In the genomic region with DNA sequence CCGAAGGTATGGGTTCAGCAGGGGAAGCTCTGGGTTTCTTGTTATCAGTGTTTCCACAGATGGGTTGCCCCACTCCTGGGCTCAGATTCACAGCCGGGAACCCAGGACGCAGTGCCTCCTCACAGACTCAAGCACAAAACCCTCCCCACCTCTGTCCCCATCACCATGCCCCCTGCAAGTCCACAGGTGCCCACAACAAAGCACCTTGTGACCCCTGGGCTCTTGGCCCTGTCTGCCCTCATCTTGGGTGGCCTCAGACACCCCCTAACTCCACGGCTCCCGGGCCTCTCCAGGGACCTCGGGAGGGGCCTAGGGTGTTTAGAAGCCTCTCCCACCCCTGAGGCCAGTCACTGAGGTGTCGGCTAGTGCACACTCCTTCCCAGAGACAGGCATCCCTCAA, we compare ENCODE assay signal across 17 cellular contexts.
DNase-seq lines count a peak whose midpoint lies in the region; ATAC-seq and TF ChIP-seq lines count a peak whose summit lies in the region.
"Had no signal": no experiment of that assay in that cellular context is flagged by ENCODE, and none has a peak within 500 bp of the region (broad histone marks: within the 10 kb centered on the region; RNA-seq: fewer than 3 reads in every experiment).

No MANE protein-coding gene starts in this region.

- peaks cover 20% of the 10 kb centered on the region for H3K36me3 Mint-ChIP-seq in endothelial cell (ENCODE audit: low read depth, unreplicated experiment)
- H3K36me3 Mint-ChIP-seq in stimulated activated memory B cell treated with anti-CD40 and anti-IgM and Interleukin-4, amounts not matched to agents 10 μg/mL and 1 μg/mL and 100 μg/mL, for 72 hours: no peaks in the 10 kb centered on the region
- H3K36me3 Mint-ChIP-seq: CD14-positive monocyte; CD4-positive, alpha-beta memory T cell had no signal

- H3K4me1 ChIP-seq in spleen: no peaks in the 10 kb centered on the region
- H3K4me1 ChIP-seq: A549, BLaER1 had no signal

- H3K4me3 Mint-ChIP-seq in endothelial cell (ENCODE audit: unreplicated experiment): peak overlapping the region; percentile 17
- H3K4me3 Mint-ChIP-seq in stimulated activated memory B cell treated with anti-CD40 and anti-IgM and Interleukin-4, amounts not matched to agents 10 μg/mL and 1 μg/mL and 100 μg/mL, for 72 hours: no peak overlapping the region
- H3K4me3 Mint-ChIP-seq: CD14-positive monocyte; CD4-positive, alpha-beta memory T cell; H9 had no signal

- H3K36me3 ChIP-seq in spleen: no peaks in the 10 kb centered on the region
- H3K36me3 ChIP-seq: BLaER1 had no signal

- POLR2A ChIA-PET in GM10248 (lab: Yijun Ruan, JAX): no interaction called here

- intact Hi-C loops in spleen (cut with DNase I; ENCODE audit: low total_unique reads): no loop called here

- 86 to 98% (median 91%) methylated on average over 5 to 7 of the region's 7 CpGs for WGBS in spleen, 5 donors

- no peaks in the 10 kb centered on the region for H3K4me1 Mint-ChIP-seq in endothelial cell (ENCODE audit: unreplicated experiment)
- no peaks in the 10 kb centered on the region for H3K4me1 Mint-ChIP-seq in stimulated activated memory B cell treated with anti-CD40 and anti-IgM and Interleukin-4, amounts not matched to agents 10 μg/mL and 1 μg/mL and 100 μg/mL, for 72 hours
- H3K4me1 Mint-ChIP-seq: CD14-positive monocyte, H9 had no signal

- no peak for TF ChIP-seq POLR2A in spleen (IDR thresholded peaks at IDR 0.05)

- in situ Hi-C loops in GM13976 (cut with MboI; ENCODE audit: low sequenced_read_pairs, unreplicated experiment): no loop called here

- peaks cover 0 to 1% (median 0%) of the 10 kb centered on the region in 7 donors for H3K27me3 ChIP-seq in spleen (replicated peaks in 1 of 7)
- H3K27me3 ChIP-seq: BLaER1 had no signal

- H3K4me3 ChIP-seq in spleen: no peak overlapping the region
- H3K4me3 ChIP-seq: A549, BLaER1 had no signal

- TF ChIP-seq CTCF in GM10248 (IDR thresholded peaks at IDR 0.05; ENCODE audit: control extremely low read depth, extremely low read depth, low read depth, missing control alignments) (no peak), GM13976 (IDR thresholded peaks at IDR 0.05; ENCODE audit: borderline replicate concordance, control extremely low read depth, extremely low read depth, insufficient read depth, missing control alignments) (no peak), endothelial cell (IDR thresholded peaks at IDR 0.05; ENCODE audit: unreplicated experiment) (no peak), spleen (IDR thresholded peaks at IDR 0.05 in 8 of 11, conservative IDR thresholded peaks at IDR 0.05 in 3 of 11) (no peak)

- H3K27ac Mint-ChIP-seq in endothelial cell (ENCODE audit: unreplicated experiment): no peak overlapping the region
- no peak overlapping the region for H3K27ac Mint-ChIP-seq in stimulated activated memory B cell treated with anti-CD40 and anti-IgM and Interleukin-4, amounts not matched to agents 10 μg/mL and 1 μg/mL and 100 μg/mL, for 72 hours
- H3K27ac Mint-ChIP-seq: CD14-positive monocyte; CD4-positive, alpha-beta memory T cell had no signal

- DNase-seq in GM10248 (ENCODE audit: extremely low spot score) (peak; percentile 13), GM13976 (ENCODE audit: low spot score) (peak; percentile 21), endothelial cell (ENCODE audit: low spot score) (no peak), spleen (peak; percentile 58), caudate nucleus (lab: John Stamatoyannopoulos, UW) (no peak), putamen (ENCODE audit: low spot score) (no peak)
- DNase-seq: Calu3; CD4-positive, alpha-beta memory T cell; DND-41; EL; GOT3; H9; KG1 had no signal

- peaks cover 35% of the 10 kb centered on the region for H3K9me3 Mint-ChIP-seq in endothelial cell (ENCODE audit: unreplicated experiment)
- peaks cover 6% of the 10 kb centered on the region for H3K9me3 Mint-ChIP-seq in stimulated activated memory B cell treated with anti-CD40 and anti-IgM and Interleukin-4, amounts not matched to agents 10 μg/mL and 1 μg/mL and 100 μg/mL, for 72 hours

- no peak for ATAC-seq in stimulated activated memory B cell treated with anti-CD40 and anti-IgM and Interleukin-4, amounts not matched to agents 10 μg/mL and 1 μg/mL and 100 μg/mL, for 72 hours
- ATAC-seq: A549 had no signal

- peaks cover 0 to 29% (median 0%) of the 10 kb centered on the region in 8 donors for H3K9me3 ChIP-seq in spleen
- H3K9me3 ChIP-seq: A549, BLaER1 had no signal

- H3K27ac ChIP-seq in spleen (no peak overlapping the region), caudate nucleus (ENCODE audit: low read depth, low read length) (no peak overlapping the region)
- H3K27ac ChIP-seq: A549, BLaER1 had no signal

- H3K27me3 Mint-ChIP-seq in endothelial cell (ENCODE audit: unreplicated experiment): peaks cover 23% of the 10 kb centered on the region
- no peaks in the 10 kb centered on the region for H3K27me3 Mint-ChIP-seq in stimulated activated memory B cell treated with anti-CD40 and anti-IgM and Interleukin-4, amounts not matched to agents 10 μg/mL and 1 μg/mL and 100 μg/mL, for 72 hours

- CTCF ChIA-PET in GM10248 (lab: Yijun Ruan, JAX): no interaction called here

Comparison
In these comparisons a context has a peak if more than half of its experiments do, and no peak if none do; other contexts are left out.
1. DNase-seq: peak in GM10248 (single experiment), GM13976 (single experiment) and spleen (single experiment); none in endothelial cell (single experiment), caudate nucleus (0 of 61) and putamen (single experiment).